2 cellular contexts compared by ENCODE assay signal in the genomic region with DNA sequence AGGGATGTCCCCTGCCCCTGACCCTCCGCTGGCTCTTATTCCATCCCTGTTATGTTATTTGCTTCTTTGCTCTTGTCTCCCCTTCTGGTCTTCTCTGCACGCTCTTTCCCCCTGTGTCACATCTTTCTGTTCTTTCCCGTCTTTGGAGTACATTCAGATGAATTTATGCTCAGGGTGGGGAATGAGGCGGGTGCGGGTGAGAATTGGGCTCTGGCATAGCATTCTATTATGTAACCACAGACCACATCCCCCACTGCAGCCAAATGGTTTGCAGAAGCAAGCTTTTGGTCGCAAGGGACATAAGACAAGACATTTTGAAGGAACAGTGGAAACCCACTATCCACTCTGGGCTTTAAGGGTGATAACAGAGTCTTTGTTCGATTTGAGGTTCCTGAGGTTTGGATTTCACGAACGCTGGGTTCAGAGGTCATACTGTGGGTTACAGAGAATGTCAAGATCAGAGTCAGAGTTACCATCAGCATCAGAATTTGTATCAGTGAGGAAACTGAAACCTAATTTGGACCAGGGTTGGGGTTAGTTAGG.
TF ChIP-seq lines count a peak whose summit lies in the region.

No MANE protein-coding gene starts in this region.

TF ChIP-seq in GM12878, 131 proteins besides CTCF, POLR2A, EP300 and RAD21:
- TF ChIP-seq NR2F1 (conservative IDR thresholded peaks at IDR 0.05): peak; percentile 69
- no peak for TF ChIP-seq TARDBP (IDR thresholded peaks at IDR 0.05; ENCODE audit: borderline replicate concordance)
- peak; percentile 26; the same call in 1 of the 2 replicates for TF ChIP-seq NR2C1 (IDR thresholded peaks at IDR 0.05)

TF ChIP-seq in GM23338, 12 proteins besides CTCF, POLR2A, EP300 and RAD21:
- TF ChIP-seq, protein P1, sequence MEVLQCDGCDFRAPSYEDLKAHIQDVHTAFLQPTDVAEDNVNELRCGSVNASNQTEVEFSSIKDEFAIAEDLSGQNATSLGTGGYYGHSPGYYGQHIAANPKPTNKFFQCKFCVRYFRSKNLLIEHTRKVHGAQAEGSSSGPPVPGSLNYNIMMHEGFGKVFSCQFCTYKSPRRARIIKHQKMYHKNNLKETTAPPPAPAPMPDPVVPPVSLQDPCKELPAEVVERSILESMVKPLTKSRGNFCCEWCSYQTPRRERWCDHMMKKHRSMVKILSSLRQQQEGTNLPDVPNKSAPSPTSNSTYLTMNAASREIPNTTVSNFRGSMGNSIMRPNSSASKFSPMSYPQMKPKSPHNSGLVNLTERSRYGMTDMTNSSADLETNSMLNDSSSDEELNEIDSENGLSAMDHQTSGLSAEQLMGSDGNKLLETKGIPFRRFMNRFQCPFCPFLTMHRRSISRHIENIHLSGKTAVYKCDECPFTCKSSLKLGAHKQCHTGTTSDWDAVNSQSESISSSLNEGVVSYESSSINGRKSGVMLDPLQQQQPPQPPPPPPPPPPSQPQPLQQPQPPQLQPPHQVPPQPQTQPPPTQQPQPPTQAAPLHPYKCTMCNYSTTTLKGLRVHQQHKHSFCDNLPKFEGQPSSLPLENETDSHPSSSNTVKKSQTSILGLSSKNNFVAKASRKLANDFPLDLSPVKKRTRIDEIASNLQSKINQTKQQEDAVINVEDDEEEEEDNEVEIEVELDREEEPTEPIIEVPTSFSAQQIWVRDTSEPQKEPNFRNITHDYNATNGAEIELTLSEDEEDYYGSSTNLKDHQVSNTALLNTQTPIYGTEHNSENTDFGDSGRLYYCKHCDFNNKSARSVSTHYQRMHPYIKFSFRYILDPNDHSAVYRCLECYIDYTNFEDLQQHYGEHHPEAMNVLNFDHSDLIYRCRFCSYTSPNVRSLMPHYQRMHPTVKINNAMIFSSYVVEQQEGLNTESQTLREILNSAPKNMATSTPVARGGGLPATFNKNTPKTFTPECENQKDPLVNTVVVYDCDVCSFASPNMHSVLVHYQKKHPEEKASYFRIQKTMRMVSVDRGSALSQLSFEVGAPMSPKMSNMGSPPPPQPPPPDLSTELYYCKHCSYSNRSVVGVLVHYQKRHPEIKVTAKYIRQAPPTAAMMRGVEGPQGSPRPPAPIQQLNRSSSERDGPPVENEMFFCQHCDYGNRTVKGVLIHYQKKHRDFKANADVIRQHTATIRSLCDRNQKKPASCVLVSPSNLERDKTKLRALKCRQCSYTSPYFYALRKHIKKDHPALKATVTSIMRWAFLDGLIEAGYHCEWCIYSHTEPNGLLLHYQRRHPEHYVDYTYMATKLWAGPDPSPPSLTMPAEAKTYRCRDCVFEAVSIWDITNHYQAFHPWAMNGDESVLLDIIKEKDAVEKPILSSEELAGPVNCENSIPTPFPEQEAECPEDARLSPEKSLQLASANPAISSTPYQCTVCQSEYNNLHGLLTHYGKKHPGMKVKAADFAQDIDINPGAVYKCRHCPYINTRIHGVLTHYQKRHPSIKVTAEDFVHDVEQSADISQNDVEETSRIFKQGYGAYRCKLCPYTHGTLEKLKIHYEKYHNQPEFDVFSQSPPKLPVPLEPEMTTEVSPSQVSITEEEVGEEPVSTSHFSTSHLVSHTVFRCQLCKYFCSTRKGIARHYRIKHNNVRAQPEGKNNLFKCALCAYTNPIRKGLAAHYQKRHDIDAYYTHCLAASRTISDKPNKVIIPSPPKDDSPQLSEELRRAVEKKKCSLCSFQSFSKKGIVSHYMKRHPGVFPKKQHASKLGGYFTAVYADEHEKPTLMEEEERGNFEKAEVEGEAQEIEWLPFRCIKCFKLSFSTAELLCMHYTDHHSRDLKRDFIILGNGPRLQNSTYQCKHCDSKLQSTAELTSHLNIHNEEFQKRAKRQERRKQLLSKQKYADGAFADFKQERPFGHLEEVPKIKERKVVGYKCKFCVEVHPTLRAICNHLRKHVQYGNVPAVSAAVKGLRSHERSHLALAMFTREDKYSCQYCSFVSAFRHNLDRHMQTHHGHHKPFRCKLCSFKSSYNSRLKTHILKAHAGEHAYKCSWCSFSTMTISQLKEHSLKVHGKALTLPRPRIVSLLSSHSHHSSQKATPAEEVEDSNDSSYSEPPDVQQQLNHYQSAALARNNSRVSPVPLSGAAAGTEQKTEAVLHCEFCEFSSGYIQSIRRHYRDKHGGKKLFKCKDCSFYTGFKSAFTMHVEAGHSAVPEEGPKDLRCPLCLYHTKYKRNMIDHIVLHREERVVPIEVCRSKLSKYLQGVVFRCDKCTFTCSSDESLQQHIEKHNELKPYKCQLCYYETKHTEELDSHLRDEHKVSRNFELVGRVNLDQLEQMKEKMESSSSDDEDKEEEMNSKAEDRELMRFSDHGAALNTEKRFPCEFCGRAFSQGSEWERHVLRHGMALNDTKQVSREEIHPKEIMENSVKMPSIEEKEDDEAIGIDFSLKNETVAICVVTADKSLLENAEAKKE (CRISPR knock-in tag; IDR thresholded peaks at IDR 0.05): no peak
- TF ChIP-seq, protein P2, sequence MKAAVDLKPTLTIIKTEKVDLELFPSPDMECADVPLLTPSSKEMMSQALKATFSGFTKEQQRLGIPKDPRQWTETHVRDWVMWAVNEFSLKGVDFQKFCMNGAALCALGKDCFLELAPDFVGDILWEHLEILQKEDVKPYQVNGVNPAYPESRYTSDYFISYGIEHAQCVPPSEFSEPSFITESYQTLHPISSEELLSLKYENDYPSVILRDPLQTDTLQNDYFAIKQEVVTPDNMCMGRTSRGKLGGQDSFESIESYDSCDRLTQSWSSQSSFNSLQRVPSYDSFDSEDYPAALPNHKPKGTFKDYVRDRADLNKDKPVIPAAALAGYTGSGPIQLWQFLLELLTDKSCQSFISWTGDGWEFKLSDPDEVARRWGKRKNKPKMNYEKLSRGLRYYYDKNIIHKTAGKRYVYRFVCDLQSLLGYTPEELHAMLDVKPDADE (IDR thresholded peaks at IDR 0.05): no peak
- no peak for TF ChIP-seq STAT1 (IDR thresholded peaks at IDR 0.05; ENCODE audit: unreplicated experiment)
- no peak for TF ChIP-seq ZNF114 (CRISPR knock-in tag; IDR thresholded peaks at IDR 0.05)
- TF ChIP-seq, protein P3, sequence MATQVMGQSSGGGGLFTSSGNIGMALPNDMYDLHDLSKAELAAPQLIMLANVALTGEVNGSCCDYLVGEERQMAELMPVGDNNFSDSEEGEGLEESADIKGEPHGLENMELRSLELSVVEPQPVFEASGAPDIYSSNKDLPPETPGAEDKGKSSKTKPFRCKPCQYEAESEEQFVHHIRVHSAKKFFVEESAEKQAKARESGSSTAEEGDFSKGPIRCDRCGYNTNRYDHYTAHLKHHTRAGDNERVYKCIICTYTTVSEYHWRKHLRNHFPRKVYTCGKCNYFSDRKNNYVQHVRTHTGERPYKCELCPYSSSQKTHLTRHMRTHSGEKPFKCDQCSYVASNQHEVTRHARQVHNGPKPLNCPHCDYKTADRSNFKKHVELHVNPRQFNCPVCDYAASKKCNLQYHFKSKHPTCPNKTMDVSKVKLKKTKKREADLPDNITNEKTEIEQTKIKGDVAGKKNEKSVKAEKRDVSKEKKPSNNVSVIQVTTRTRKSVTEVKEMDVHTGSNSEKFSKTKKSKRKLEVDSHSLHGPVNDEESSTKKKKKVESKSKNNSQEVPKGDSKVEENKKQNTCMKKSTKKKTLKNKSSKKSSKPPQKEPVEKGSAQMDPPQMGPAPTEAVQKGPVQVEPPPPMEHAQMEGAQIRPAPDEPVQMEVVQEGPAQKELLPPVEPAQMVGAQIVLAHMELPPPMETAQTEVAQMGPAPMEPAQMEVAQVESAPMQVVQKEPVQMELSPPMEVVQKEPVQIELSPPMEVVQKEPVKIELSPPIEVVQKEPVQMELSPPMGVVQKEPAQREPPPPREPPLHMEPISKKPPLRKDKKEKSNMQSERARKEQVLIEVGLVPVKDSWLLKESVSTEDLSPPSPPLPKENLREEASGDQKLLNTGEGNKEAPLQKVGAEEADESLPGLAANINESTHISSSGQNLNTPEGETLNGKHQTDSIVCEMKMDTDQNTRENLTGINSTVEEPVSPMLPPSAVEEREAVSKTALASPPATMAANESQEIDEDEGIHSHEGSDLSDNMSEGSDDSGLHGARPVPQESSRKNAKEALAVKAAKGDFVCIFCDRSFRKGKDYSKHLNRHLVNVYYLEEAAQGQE (IDR thresholded peaks at IDR 0.05; ENCODE audit: unreplicated experiment): no peak
- TF ChIP-seq EZH2 (IDR thresholded peaks at IDR 0.05; ENCODE audit: low read depth, unreplicated experiment): no peak
- TF ChIP-seq ZNF331 (CRISPR knock-in tag; IDR thresholded peaks at IDR 0.05; ENCODE audit: low read depth): no peak
- TF ChIP-seq JUNB (IDR thresholded peaks at IDR 0.05; ENCODE audit: unreplicated experiment): no peak
- TF ChIP-seq NANOG (IDR thresholded peaks at IDR 0.05; ENCODE audit: borderline replicate concordance): no peak
- TF ChIP-seq POLR2AphosphoS5 (IDR thresholded peaks at IDR 0.05; ENCODE audit: low read depth): no peak
- TF ChIP-seq CREB1 (CRISPR knock-in tag; IDR thresholded peaks at IDR 0.05; ENCODE audit: low read depth): no peak
- no peak for TF ChIP-seq EZH2phosphoT487 (IDR thresholded peaks at IDR 0.05; ENCODE audit: unreplicated experiment)
